In the genomic region with DNA sequence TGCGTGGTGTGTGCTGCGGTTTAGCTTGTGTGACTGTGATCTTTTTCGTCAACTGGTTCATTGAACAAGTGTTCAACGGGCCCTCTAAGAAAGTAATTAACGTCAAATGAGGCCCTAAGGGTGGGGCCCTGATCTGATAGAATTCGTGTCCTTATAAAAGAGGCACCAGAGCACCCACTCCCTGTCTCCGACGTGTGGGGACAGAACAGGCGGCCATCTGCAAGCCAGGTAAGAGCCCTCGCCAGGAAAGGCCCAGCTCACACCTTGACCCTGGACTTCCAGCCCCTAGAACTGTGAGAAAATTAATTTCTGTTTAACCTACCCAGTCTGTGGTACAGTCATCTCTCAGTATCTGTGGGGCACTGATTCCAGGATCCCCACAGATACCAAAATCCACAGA, we compare ENCODE assay signal across 1 cellular context.
TF ChIP-seq lines count a peak whose summit lies in the region.

No MANE protein-coding gene starts in this region.

TF ChIP-seq in WTC11, 78 proteins besides CTCF, POLR2A, EP300 and RAD21 (continued from another document):
- TF ChIP-seq, protein P1, sequence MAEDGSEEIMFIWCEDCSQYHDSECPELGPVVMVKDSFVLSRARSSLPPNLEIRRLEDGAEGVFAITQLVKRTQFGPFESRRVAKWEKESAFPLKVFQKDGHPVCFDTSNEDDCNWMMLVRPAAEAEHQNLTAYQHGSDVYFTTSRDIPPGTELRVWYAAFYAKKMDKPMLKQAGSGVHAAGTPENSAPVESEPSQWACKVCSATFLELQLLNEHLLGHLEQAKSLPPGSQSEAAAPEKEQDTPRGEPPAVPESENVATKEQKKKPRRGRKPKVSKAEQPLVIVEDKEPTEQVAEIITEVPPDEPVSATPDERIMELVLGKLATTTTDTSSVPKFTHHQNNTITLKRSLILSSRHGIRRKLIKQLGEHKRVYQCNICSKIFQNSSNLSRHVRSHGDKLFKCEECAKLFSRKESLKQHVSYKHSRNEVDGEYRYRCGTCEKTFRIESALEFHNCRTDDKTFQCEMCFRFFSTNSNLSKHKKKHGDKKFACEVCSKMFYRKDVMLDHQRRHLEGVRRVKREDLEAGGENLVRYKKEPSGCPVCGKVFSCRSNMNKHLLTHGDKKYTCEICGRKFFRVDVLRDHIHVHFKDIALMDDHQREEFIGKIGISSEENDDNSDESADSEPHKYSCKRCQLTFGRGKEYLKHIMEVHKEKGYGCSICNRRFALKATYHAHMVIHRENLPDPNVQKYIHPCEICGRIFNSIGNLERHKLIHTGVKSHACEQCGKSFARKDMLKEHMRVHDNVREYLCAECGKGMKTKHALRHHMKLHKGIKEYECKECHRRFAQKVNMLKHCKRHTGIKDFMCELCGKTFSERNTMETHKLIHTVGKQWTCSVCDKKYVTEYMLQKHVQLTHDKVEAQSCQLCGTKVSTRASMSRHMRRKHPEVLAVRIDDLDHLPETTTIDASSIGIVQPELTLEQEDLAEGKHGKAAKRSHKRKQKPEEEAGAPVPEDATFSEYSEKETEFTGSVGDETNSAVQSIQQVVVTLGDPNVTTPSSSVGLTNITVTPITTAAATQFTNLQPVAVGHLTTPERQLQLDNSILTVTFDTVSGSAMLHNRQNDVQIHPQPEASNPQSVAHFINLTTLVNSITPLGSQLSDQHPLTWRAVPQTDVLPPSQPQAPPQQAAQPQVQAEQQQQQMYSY (CRISPR knock-in tag; IDR thresholded peaks at IDR 0.05), result no peak
- TF ChIP-seq FOXP1 (CRISPR knock-in tag; IDR thresholded peaks at IDR 0.05; ENCODE audit: borderline replicate concordance) (no peak), GTF2I (CRISPR knock-in tag; conservative IDR thresholded peaks at IDR 0.05) (no peak), SMAD4 (CRISPR knock-in tag; IDR thresholded peaks at IDR 0.05) (no peak), ZNF219 (CRISPR knock-in tag; IDR thresholded peaks at IDR 0.05; ENCODE audit: borderline replicate concordance) (no peak), JUN (CRISPR knock-in tag; IDR thresholded peaks at IDR 0.05) (no peak), NR2C2 (CRISPR knock-in tag; IDR thresholded peaks at IDR 0.05) (no peak), NR3C1 (CRISPR knock-in tag; conservative IDR thresholded peaks at IDR 0.05; ENCODE audit: low read depth) (no peak), FOXK1 (CRISPR knock-in tag; IDR thresholded peaks at IDR 0.05) (no peak)
- TF ChIP-seq, protein P2, sequence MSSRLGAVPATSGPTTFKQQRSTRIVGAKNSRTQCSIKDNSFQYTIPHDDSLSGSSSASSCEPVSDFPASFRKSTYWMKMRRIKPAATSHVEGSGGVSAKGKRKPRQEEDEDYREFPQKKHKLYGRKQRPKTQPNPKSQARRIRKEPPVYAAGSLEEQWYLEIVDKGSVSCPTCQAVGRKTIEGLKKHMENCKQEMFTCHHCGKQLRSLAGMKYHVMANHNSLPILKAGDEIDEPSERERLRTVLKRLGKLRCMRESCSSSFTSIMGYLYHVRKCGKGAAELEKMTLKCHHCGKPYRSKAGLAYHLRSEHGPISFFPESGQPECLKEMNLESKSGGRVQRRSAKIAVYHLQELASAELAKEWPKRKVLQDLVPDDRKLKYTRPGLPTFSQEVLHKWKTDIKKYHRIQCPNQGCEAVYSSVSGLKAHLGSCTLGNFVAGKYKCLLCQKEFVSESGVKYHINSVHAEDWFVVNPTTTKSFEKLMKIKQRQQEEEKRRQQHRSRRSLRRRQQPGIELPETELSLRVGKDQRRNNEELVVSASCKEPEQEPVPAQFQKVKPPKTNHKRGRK (CRISPR knock-in tag; IDR thresholded peaks at IDR 0.05; ENCODE audit: borderline replicate concordance), result no peak
- TF ChIP-seq, protein P3, sequence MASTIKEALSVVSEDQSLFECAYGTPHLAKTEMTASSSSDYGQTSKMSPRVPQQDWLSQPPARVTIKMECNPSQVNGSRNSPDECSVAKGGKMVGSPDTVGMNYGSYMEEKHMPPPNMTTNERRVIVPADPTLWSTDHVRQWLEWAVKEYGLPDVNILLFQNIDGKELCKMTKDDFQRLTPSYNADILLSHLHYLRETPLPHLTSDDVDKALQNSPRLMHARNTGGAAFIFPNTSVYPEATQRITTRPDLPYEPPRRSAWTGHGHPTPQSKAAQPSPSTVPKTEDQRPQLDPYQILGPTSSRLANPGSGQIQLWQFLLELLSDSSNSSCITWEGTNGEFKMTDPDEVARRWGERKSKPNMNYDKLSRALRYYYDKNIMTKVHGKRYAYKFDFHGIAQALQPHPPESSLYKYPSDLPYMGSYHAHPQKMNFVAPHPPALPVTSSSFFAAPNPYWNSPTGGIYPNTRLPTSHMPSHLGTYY (CRISPR knock-in tag; IDR thresholded peaks at IDR 0.05), result no peak
- TF ChIP-seq, protein P4, sequence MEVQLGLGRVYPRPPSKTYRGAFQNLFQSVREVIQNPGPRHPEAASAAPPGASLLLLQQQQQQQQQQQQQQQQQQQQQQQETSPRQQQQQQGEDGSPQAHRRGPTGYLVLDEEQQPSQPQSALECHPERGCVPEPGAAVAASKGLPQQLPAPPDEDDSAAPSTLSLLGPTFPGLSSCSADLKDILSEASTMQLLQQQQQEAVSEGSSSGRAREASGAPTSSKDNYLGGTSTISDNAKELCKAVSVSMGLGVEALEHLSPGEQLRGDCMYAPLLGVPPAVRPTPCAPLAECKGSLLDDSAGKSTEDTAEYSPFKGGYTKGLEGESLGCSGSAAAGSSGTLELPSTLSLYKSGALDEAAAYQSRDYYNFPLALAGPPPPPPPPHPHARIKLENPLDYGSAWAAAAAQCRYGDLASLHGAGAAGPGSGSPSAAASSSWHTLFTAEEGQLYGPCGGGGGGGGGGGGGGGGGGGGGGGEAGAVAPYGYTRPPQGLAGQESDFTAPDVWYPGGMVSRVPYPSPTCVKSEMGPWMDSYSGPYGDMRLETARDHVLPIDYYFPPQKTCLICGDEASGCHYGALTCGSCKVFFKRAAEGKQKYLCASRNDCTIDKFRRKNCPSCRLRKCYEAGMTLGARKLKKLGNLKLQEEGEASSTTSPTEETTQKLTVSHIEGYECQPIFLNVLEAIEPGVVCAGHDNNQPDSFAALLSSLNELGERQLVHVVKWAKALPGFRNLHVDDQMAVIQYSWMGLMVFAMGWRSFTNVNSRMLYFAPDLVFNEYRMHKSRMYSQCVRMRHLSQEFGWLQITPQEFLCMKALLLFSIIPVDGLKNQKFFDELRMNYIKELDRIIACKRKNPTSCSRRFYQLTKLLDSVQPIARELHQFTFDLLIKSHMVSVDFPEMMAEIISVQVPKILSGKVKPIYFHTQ (CRISPR knock-in tag; IDR thresholded peaks at IDR 0.05), result no peak
